10 cellular contexts compared by ENCODE assay signal in genomic region chr1:32627596-32628162, GRCh38. TPM values are rescaled to one million over a fixed set of nuclear protein-coding genes. Genes with fewer than 3 reads are reported as not detected.
DNase-seq lines count a peak whose midpoint lies in the region; ATAC-seq and TF ChIP-seq lines count a peak whose summit lies in the region.
"Had no signal": no experiment of that assay in that cellular context is flagged by ENCODE, and none has a peak within 500 bp of the region (broad histone marks: within the 10 kb centered on the region; RNA-seq: fewer than 3 reads in every experiment).

No MANE protein-coding gene starts in this region.

- H3K4me1 Mint-ChIP-seq in CD14-positive monocyte: peaks cover 16% of the 10 kb centered on the region
- H3K4me1 Mint-ChIP-seq in activated T-helper 1 cell treated with anti-CD3 and anti-CD28 coated beads, Interleukin-12 subunit alpha, Interleukin-12 subunit beta, Interleukin-2, Interleukin-4 antibody, amounts not matched to agents 30 ng/mL and 10 ng/mL and 1 ng/mL, durations not matched to agents 14 hours and 24 hours and 36 hours (ENCODE audit: low read depth): peaks cover 30% of the 10 kb centered on the region

- intact Hi-C loops in CD14-positive monocyte (cut with micrococcal nuclease) (no loop called here), tibial artery (cut with DNase I; ENCODE audit: low total_unique reads) (loop anchor here (10.0 kb wide), 1 partner anchor 103 kb away; no protein-coding TSS in a partner anchor)
- intact Hi-C loops in activated T-helper 1 cell treated with anti-CD3 and anti-CD28 coated beads, Interleukin-12 subunit alpha, Interleukin-12 subunit beta, Interleukin-2, Interleukin-4 antibody, amounts not matched to agents 30 ng/mL and 10 ng/mL and 1 ng/mL, durations not matched to agents 14 hours and 24 hours and 36 hours (cut with micrococcal nuclease): no loop called here

- peaks cover 0 to 5% (median 0%) of the 10 kb centered on the region in 7 donors for H3K9me3 Mint-ChIP-seq in CD14-positive monocyte
- peaks cover 4% of the 10 kb centered on the region for H3K9me3 Mint-ChIP-seq in activated T-helper 1 cell treated with anti-CD3 and anti-CD28 coated beads, Interleukin-12 subunit alpha, Interleukin-12 subunit beta, Interleukin-2, Interleukin-4 antibody, amounts not matched to agents 30 ng/mL and 10 ng/mL and 1 ng/mL, durations not matched to agents 14 hours and 24 hours and 36 hours

- no peak for TF ChIP-seq CTCF in CD14-positive monocyte (IDR thresholded peaks at IDR 0.05)
- no peak for TF ChIP-seq CTCF in tibial artery (IDR thresholded peaks at IDR 0.05)

- no peak for DNase-seq in CD14-positive monocyte (ENCODE audit: low spot score)
- DNase-seq in activated T-helper 1 cell treated with anti-CD3 and anti-CD28 coated beads, Interleukin-12 subunit alpha, Interleukin-12 subunit beta, Interleukin-2, Interleukin-4 antibody, amounts not matched to agents 30 ng/mL and 10 ng/mL and 1 ng/mL, durations not matched to agents 14 hours and 24 hours and 36 hours (ENCODE audit: low spot score): no peak
- no peak for DNase-seq in tibial artery
- DNase-seq in foreskin melanocyte: no peak
- no peak for DNase-seq in cerebellar cortex (ENCODE audit: low spot score)
- no peak for DNase-seq in midbrain (lab: John Stamatoyannopoulos, UW)
- DNase-seq: NCI-H524 had no signal

- no peaks in the 10 kb centered on the region for H3K9me3 ChIP-seq in tibial artery
- H3K9me3 ChIP-seq: vagina had no signal

- no peak overlapping the region for H3K4me3 Mint-ChIP-seq in CD14-positive monocyte
- peak overlapping the region; percentile 58 for H3K4me3 Mint-ChIP-seq in activated T-helper 1 cell treated with anti-CD3 and anti-CD28 coated beads, Interleukin-12 subunit alpha, Interleukin-12 subunit beta, Interleukin-2, Interleukin-4 antibody, amounts not matched to agents 30 ng/mL and 10 ng/mL and 1 ng/mL, durations not matched to agents 14 hours and 24 hours and 36 hours

- peaks cover 60 to 83% of the 10 kb centered on the region in 2 donors for H3K36me3 Mint-ChIP-seq in CD14-positive monocyte
- peaks cover 32% of the 10 kb centered on the region for H3K36me3 Mint-ChIP-seq in activated T-helper 1 cell treated with anti-CD3 and anti-CD28 coated beads, Interleukin-12 subunit alpha, Interleukin-12 subunit beta, Interleukin-2, Interleukin-4 antibody, amounts not matched to agents 30 ng/mL and 10 ng/mL and 1 ng/mL, durations not matched to agents 14 hours and 24 hours and 36 hours (ENCODE audit: low read depth)

- no peaks in the 10 kb centered on the region for H3K27me3 ChIP-seq in tibial artery
- H3K27me3 ChIP-seq: vagina had no signal

- no peaks in the 10 kb centered on the region for H3K4me1 ChIP-seq in tibial artery
- H3K4me1 ChIP-seq: vagina had no signal

- H3K27ac Mint-ChIP-seq in CD14-positive monocyte: peak overlapping the region in 4 of 7 donors; percentile 73 to 78 (median 74)
- peak overlapping the region; percentile 82 for H3K27ac Mint-ChIP-seq in activated T-helper 1 cell treated with anti-CD3 and anti-CD28 coated beads, Interleukin-12 subunit alpha, Interleukin-12 subunit beta, Interleukin-2, Interleukin-4 antibody, amounts not matched to agents 30 ng/mL and 10 ng/mL and 1 ng/mL, durations not matched to agents 14 hours and 24 hours and 36 hours

- ATAC-seq in GM19023 (IDR thresholded peaks at IDR 0.05; ENCODE audit: unreplicated experiment) (peak; percentile 67), HG02981 (IDR thresholded peaks at IDR 0.05; ENCODE audit: unreplicated experiment) (peak; percentile 77)

- no peak overlapping the region for H3K4me3 ChIP-seq in tibial artery
- H3K4me3 ChIP-seq: vagina had no signal

- no peak overlapping the region for H3K27ac ChIP-seq in tibial artery
- H3K27ac ChIP-seq: vagina had no signal

- no peaks in the 10 kb centered on the region for H3K27me3 Mint-ChIP-seq in CD14-positive monocyte (ENCODE audit: low read depth in 3 of 3)
- H3K27me3 Mint-ChIP-seq in activated T-helper 1 cell treated with anti-CD3 and anti-CD28 coated beads, Interleukin-12 subunit alpha, Interleukin-12 subunit beta, Interleukin-2, Interleukin-4 antibody, amounts not matched to agents 30 ng/mL and 10 ng/mL and 1 ng/mL, durations not matched to agents 14 hours and 24 hours and 36 hours (ENCODE audit: insufficient read depth): no peaks in the 10 kb centered on the region

- peaks cover 19 to 62% (median 40%) of the 10 kb centered on the region in 3 donors for H3K36me3 ChIP-seq in tibial artery

RNA-seq across cellular contexts. Expression of gene ZBTB8OS, which starts 22.7 kb away (rescaled TPM):
- 10 to 100 TPM; 83.3 to 85.6 TPM for polyA plus RNA-seq in CD14-positive monocyte
- total RNA-seq in activated T-helper 1 cell treated with anti-CD3 and anti-CD28 coated beads, Interleukin-12 subunit alpha, Interleukin-12 subunit beta, Interleukin-2, Interleukin-4 antibody, amounts not matched to agents 30 ng/mL and 10 ng/mL and 1 ng/mL, durations not matched to agents 14 hours and 24 hours and 36 hours: 49.7 and 53.3 TPM in 2 replicates

RNA-seq across cellular contexts. Expression of gene RBBP4, which starts 23.3 kb away (rescaled TPM):
- 100 to 1,000 TPM; 274 to 307 TPM for polyA plus RNA-seq in CD14-positive monocyte
- 315 TPM in 2 replicates for total RNA-seq in activated T-helper 1 cell treated with anti-CD3 and anti-CD28 coated beads, Interleukin-12 subunit alpha, Interleukin-12 subunit beta, Interleukin-2, Interleukin-4 antibody, amounts not matched to agents 30 ng/mL and 10 ng/mL and 1 ng/mL, durations not matched to agents 14 hours and 24 hours and 36 hours
